8 cellular contexts compared by ENCODE assay signal in the genomic region with DNA sequence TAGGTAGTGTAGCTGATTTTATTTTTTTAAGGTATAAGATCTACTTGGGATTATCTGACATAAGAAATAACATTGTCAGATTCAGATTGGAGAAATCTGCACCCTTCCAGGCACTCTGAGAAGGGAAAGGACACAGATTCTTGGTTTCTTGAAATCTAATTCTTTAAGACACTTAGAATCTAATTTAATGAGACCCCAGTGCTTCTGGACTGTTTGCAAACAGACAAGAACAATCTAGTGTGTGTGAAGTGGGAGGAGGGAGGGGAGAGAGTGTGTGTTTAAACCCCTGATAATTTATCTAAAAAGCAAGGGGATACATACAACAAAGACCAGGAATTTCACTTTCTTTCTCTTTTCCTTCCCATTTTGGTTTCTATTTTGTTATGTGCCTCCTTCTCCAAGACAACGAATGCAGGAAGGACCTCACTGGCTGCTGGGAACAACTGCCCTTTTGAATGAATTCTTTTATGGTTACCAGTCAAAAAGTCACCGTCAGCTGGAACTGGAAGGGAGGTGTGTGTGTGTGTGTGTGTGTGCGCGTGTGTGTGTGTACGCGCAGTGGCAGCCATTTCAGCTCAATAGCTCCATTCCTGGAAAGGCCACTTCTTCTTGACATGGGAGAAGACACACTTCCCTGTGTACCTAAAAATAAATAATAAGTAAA.
DNase-seq lines count a peak whose midpoint lies in the region; ATAC-seq and TF ChIP-seq lines count a peak whose summit lies in the region.

No MANE protein-coding gene starts in this region.

- no peak overlapping the region for H3K4me3 Mint-ChIP-seq in natural killer cell treated with Interleukin-12 subunit alpha and Interleukin-12 subunit beta and Interleukin-15 and Interleukin-18, amount 100 ng/mL, for 72 hours

- H3K4me1 Mint-ChIP-seq in natural killer cell treated with Interleukin-12 subunit alpha and Interleukin-12 subunit beta and Interleukin-15 and Interleukin-18, amount 100 ng/mL, for 72 hours (ENCODE audit: low read depth in 2 of 2) = peaks cover 30 to 34% of the 10 kb centered on the region in 2 donors

- POLR2A ChIA-PET in HEK293T (lab: Yijun Ruan, JAX) = no interaction called here

- H3K9ac ChIP-seq in ES-I3 (ENCODE audit: low read depth, low read length) = peak overlapping the region; percentile 46

- no peaks in the 10 kb centered on the region for H3K36me3 ChIP-seq in ES-I3 (ENCODE audit: insufficient read depth, low read length)

- H3K27ac Mint-ChIP-seq in natural killer cell treated with Interleukin-12 subunit alpha and Interleukin-12 subunit beta and Interleukin-15 and Interleukin-18, amount 100 ng/mL, for 72 hours = no peak overlapping the region

- H3K9me3 ChIP-seq in ES-I3 (ENCODE audit: control insufficient read depth, insufficient read depth, low read length) = no peaks in the 10 kb centered on the region

- H3K9me3 Mint-ChIP-seq in natural killer cell treated with Interleukin-12 subunit alpha and Interleukin-12 subunit beta and Interleukin-15 and Interleukin-18, amount 100 ng/mL, for 72 hours = no peaks in the 10 kb centered on the region

- peak; percentile 42 for DNase-seq in OCI-M1 (lab: John Stamatoyannopoulos, UW)
- peak; percentile 88 for DNase-seq in fibroblast of peridontal ligament (ENCODE audit: extremely low read depth)
- DNase-seq in pons (ENCODE audit: low spot score) = peak; percentile 47
- DNase-seq in natural killer cell treated with Interleukin-12 subunit alpha and Interleukin-12 subunit beta and Interleukin-15 and Interleukin-18, amount 100 ng/mL, for 72 hours (ENCODE audit: low spot score) = no peak
- no peak for DNase-seq in activated naive CD4-positive, alpha-beta T cell treated with anti-CD3 and anti-CD28 coated beads, Interleukin-2, amount 50 U/mL, for 16 hours
- no peak for DNase-seq in HEK293T (ENCODE audit: extremely low spot score)

- peaks cover 41% of the 10 kb centered on the region for H3K4me1 ChIP-seq in ES-I3 (ENCODE audit: insufficient read depth, low read length)

- ATAC-seq in natural killer cell treated with Interleukin-12 subunit alpha and Interleukin-12 subunit beta and Interleukin-15 and Interleukin-18, amount 100 ng/mL, for 72 hours = no peak
- ATAC-seq in HG02678 (IDR thresholded peaks at IDR 0.05; ENCODE audit: unreplicated experiment) = no peak

- H3K27me3 Mint-ChIP-seq in natural killer cell treated with Interleukin-12 subunit alpha and Interleukin-12 subunit beta and Interleukin-15 and Interleukin-18, amount 100 ng/mL, for 72 hours = peaks cover 0 to 2% of the 10 kb centered on the region in 2 donors

- CTCF ChIA-PET in HEK293T (lab: Yijun Ruan, JAX) = interaction anchor here (0.7 to 1.1 kb wide), 4 partner anchors 22 to 609 kb away, joined by 3 read pairs; no protein-coding TSS in a partner anchor

- H3K36me3 Mint-ChIP-seq in natural killer cell treated with Interleukin-12 subunit alpha and Interleukin-12 subunit beta and Interleukin-15 and Interleukin-18, amount 100 ng/mL, for 72 hours = no peaks in the 10 kb centered on the region

TF ChIP-seq in HEK293T, 16 proteins besides CTCF, POLR2A, EP300 and RAD21:
- TF ChIP-seq NFRKB (IDR thresholded peaks at IDR 0.05) (no peak), SP1 (IDR thresholded peaks at IDR 0.05) (no peak)

Comparison
In these comparisons a context has a peak if more than half of its experiments do, and no peak if none do; other contexts are left out.
1. DNase-seq: peak in OCI-M1 (single experiment), fibroblast of peridontal ligament (single experiment) and pons (single experiment); none in natural killer cell treated with Interleukin-12 subunit alpha and Interleukin-12 subunit beta and Interleukin-15 and Interleukin-18, amount 100 ng/mL, for 72 hours (single experiment), activated naive CD4-positive, alpha-beta T cell treated with anti-CD3 and anti-CD28 coated beads, Interleukin-2, amount 50 U/mL, for 16 hours (single experiment) and HEK293T (single experiment).